Comparison of ENCODE assay signal across 1 cellular context in genomic region chr6:122657601-122658000, GRCh38.
TF ChIP-seq lines count a peak whose summit lies in the region.

No MANE protein-coding gene starts in this region.

TF ChIP-seq in SK-N-SH treated with all-trans-retinoic acid at 6 μM for 48 hours, 23 proteins besides CTCF, POLR2A, EP300 and RAD21 (continued from another document):
- TF ChIP-seq CREB5 (CRISPR knock-in tag; IDR thresholded peaks at IDR 0.05; ENCODE audit: low read depth), result no peak
- no peak for TF ChIP-seq ZNF8 (CRISPR knock-in tag; IDR thresholded peaks at IDR 0.05)
- no peak for TF ChIP-seq ZFP30 (CRISPR knock-in tag; IDR thresholded peaks at IDR 0.05)
